ENCODE assay signal across 23 cellular contexts in genomic region chr1:180886338-180886737, GRCh38. TPM values are rescaled to one million over a fixed set of nuclear protein-coding genes. Genes with fewer than 3 reads are reported as not detected.
A peak's percentile ranks its signal among the peaks of the same experiment; 100 is the strongest.
DNase-seq lines count a peak whose midpoint lies in the region; ATAC-seq, FAIRE-seq and TF ChIP-seq lines count a peak whose summit lies in the region.
"Had no signal": no experiment of that assay in that cellular context is flagged by ENCODE, and none has a peak within 500 bp of the region (broad histone marks: within the 10 kb centered on the region; RNA-seq: fewer than 3 reads in every experiment).

No MANE protein-coding gene starts in this region.

- dilution Hi-C loops in IMR-90 (cut with HindIII; ENCODE audit: low sequenced_read_pairs, unreplicated experiment): no loop called here

- no peak overlapping the region for H2BK120ac ChIP-seq in IMR-90 (ENCODE audit: low read depth, low read length)

- H3K27ac Mint-ChIP-seq in activated naive CD8-positive, alpha-beta T cell: peak overlapping the region; percentile 9
- no peak overlapping the region for H3K27ac Mint-ChIP-seq in activated naive CD8-positive, alpha-beta T cell treated with anti-CD3 and anti-CD28 coated beads, Interleukin-2, amount 50 U/mL, for 24 hours
- H3K27ac Mint-ChIP-seq: B cell; CD8-positive, alpha-beta T cell had no signal

- no peaks in the 10 kb centered on the region for H3K79me2 ChIP-seq in K562 (ENCODE audit: control insufficient read depth, insufficient read depth, low read length)

- H3K4me2 ChIP-seq in IMR-90 (ENCODE audit: low read depth, low read length) (no peak overlapping the region), K562 (ENCODE audit: insufficient read depth, low read length) (no peak overlapping the region)
- H3K4me2 ChIP-seq: BLaER1 had no signal

- POLR2A ChIA-PET in IMR-90 (lab: Charles Lee; ENCODE audit: unreplicated experiment): no interaction called here
- POLR2A ChIA-PET in K562 (lab: Yijun Ruan, JAX): interaction anchor here (0.6 kb wide), 1 partner anchor 267 kb away, joined by 3 read pairs; no protein-coding TSS in a partner anchor

- FAIRE-seq in K562 (lab: Jason Lieb, UNC): no peak
- FAIRE-seq: A204.1, GM12891, H1 had no signal

- H3K9me3 Mint-ChIP-seq in activated naive CD8-positive, alpha-beta T cell (ENCODE audit: low read depth): no peaks in the 10 kb centered on the region
- no peaks in the 10 kb centered on the region for H3K9me3 Mint-ChIP-seq in activated naive CD8-positive, alpha-beta T cell treated with anti-CD3 and anti-CD28 coated beads, Interleukin-2, amount 50 U/mL, for 24 hours
- H3K9me3 Mint-ChIP-seq: CD4-positive, CD25-positive, alpha-beta regulatory T cell; CD8-positive, alpha-beta T cell had no signal

- no peaks in the 10 kb centered on the region for H3K79me1 ChIP-seq in IMR-90 (ENCODE audit: low read depth in 1 of 2, low read length in 2 of 2)

- no peak overlapping the region for H4K8ac ChIP-seq in IMR-90 (ENCODE audit: low read depth in 2 of 2, low read length in 2 of 2)

- CTCF ChIA-PET in IMR-90 (lab: Yijun Ruan, JAX) (interaction anchor here (0.7 kb wide), 1 partner anchor 266 kb away, joined by 3 read pairs; no protein-coding TSS in a partner anchor), K562 (lab: Yijun Ruan, JAX; ENCODE audit: low intra/inter-chr PET ratio) (interaction anchor here (1.4 kb wide), 1 partner anchor 255 kb away, joined by 3 read pairs; no protein-coding TSS in a partner anchor)

- no peak overlapping the region for H2AK9ac ChIP-seq in IMR-90 (replicated peaks; ENCODE audit: low read depth, low read length, poor library complexity)

- peaks cover 4% of the 10 kb centered on the region for H3K4me1 ChIP-seq in IMR-90 (ENCODE audit: control insufficient read depth, insufficient read depth, low read length)
- peaks cover 0 to 3% of the 10 kb centered on the region in 2 experiments; a peak in 1 of 5 replicates for H3K4me1 ChIP-seq in K562 (replicated peaks in 1 of 2; ENCODE audit: control insufficient read depth in 2 of 2, insufficient read depth in 2 of 2, low read length in 2 of 2)

- H3K4me3 ChIP-seq in IMR-90 (ENCODE audit: insufficient read depth, low read depth, low read length) (no peak overlapping the region), K562 (no peak overlapping the region)
- H3K4me3 ChIP-seq: BLaER1, GM23248 had no signal

- H3K9me1 ChIP-seq in IMR-90 (ENCODE audit: insufficient read depth, low read length): peaks cover 3% of the 10 kb centered on the region; the same call in 1 of the 2 replicates
- no peaks in the 10 kb centered on the region for H3K9me1 ChIP-seq in K562 (ENCODE audit: control insufficient read depth, insufficient read depth, low read length)

- H2AFZ ChIP-seq in IMR-90 (replicated peaks; ENCODE audit: low read length, poor library complexity) (no peak overlapping the region), K562 (ENCODE audit: low read depth, low read length) (no peak overlapping the region)
- H2AFZ ChIP-seq: GM23248 had no signal

- no peak overlapping the region for H3K9ac ChIP-seq in IMR-90 (ENCODE audit: low read depth, low read length)
- no peak overlapping the region for H3K9ac ChIP-seq in K562 (ENCODE audit: insufficient read depth in 1 of 2, low read depth in 2 of 2, low read length in 2 of 2)
- H3K9ac ChIP-seq: BLaER1, GM23248 had no signal

- H2AK5ac ChIP-seq in IMR-90 (ENCODE audit: low read depth, low read length): no peak overlapping the region

- no peak overlapping the region for H4K91ac ChIP-seq in IMR-90 (ENCODE audit: insufficient read depth, low read depth, low read length)

- in situ Hi-C loops in IMR-90 (cut with MboI; ENCODE audit: low sequenced_read_pairs) (no loop called here), K562 (cut with MboI) (no loop called here)

- no peak overlapping the region for H3K4me3 Mint-ChIP-seq in activated naive CD8-positive, alpha-beta T cell
- H3K4me3 Mint-ChIP-seq in activated naive CD8-positive, alpha-beta T cell treated with anti-CD3 and anti-CD28 coated beads, Interleukin-2, amount 50 U/mL, for 24 hours: no peak overlapping the region
- H3K4me3 Mint-ChIP-seq: B cell; CD4-positive, CD25-positive, alpha-beta regulatory T cell; CD8-positive, alpha-beta T cell had no signal

- no peaks in the 10 kb centered on the region for H3K27me3 ChIP-seq in IMR-90 (ENCODE audit: control insufficient read depth, insufficient read depth, low read length)
- H3K27me3 ChIP-seq in K562 (ENCODE audit: control insufficient read depth in 2 of 2, insufficient read depth in 2 of 2, low read length in 2 of 2): no peaks in the 10 kb centered on the region
- H3K27me3 ChIP-seq: BLaER1 had no signal

- no peak overlapping the region for H3K23ac ChIP-seq in IMR-90 (ENCODE audit: low read depth, low read length)

- no peak overlapping the region for H3K56ac ChIP-seq in IMR-90 (ENCODE audit: extremely low read depth, insufficient read depth, low read length)

- no peak overlapping the region for H2BK15ac ChIP-seq in IMR-90 (ENCODE audit: low read depth, low read length)

- no peaks in the 10 kb centered on the region for H3K9me3 ChIP-seq in IMR-90 (ENCODE audit: control insufficient read depth, insufficient read depth, low read length)
- no peaks in the 10 kb centered on the region for H3K9me3 ChIP-seq in K562 (replicated peaks; ENCODE audit: control insufficient read depth, insufficient read depth, low read depth, low read length)
- H3K9me3 ChIP-seq: BLaER1 had no signal

- TF ChIP-seq POLR2A in IMR-90 (IDR thresholded peaks at IDR 0.05; ENCODE audit: low read depth, low read length) (no peak), K562 (conservative IDR thresholded peaks at IDR 0.05) (no peak)

- no peak overlapping the region for H2BK5ac ChIP-seq in IMR-90 (ENCODE audit: low read depth, low read length, poor library complexity, severe bottlenecking)

- no peak overlapping the region for H3K18ac ChIP-seq in IMR-90 (ENCODE audit: low read depth, low read length)

- no peak overlapping the region for H4K5ac ChIP-seq in IMR-90 (ENCODE audit: low read depth, low read length)

- H3K14ac ChIP-seq in IMR-90 (replicated peaks; ENCODE audit: low read depth, low read length): no peak overlapping the region

- H3K27me3 Mint-ChIP-seq in activated naive CD8-positive, alpha-beta T cell: no peaks in the 10 kb centered on the region
- H3K27me3 Mint-ChIP-seq in activated naive CD8-positive, alpha-beta T cell treated with anti-CD3 and anti-CD28 coated beads, Interleukin-2, amount 50 U/mL, for 24 hours: no peaks in the 10 kb centered on the region
- H3K27me3 Mint-ChIP-seq: B cell; CD4-positive, CD25-positive, alpha-beta regulatory T cell had no signal

- H3K4ac ChIP-seq in IMR-90 (ENCODE audit: low read depth, low read length): no peak overlapping the region

- ATAC-seq in activated naive CD8-positive, alpha-beta T cell treated with anti-CD3 and anti-CD28 coated beads, Interleukin-2, amount 50 U/mL, for 24 hours: no peak
- no peak for ATAC-seq in IMR-90 (ENCODE audit: low read depth)
- ATAC-seq in K562: no peak
- no peak for ATAC-seq in stimulated activated naive CD8-positive, alpha-beta T cell treated with anti-CD3 and anti-CD28 coated beads, Interleukin-15, Interleukin-2, amounts not matched to agents 100 U/mL and 50 U/mL, for 24 hours
- ATAC-seq: CD8-positive, alpha-beta T cell; HCT116 had no signal

- TF ChIP-seq CTCF in IMR-90 (conservative IDR thresholded peaks at IDR 0.05; ENCODE audit: low read depth, low read length): no peak
- no peak for TF ChIP-seq CTCF in K562 (IDR thresholded peaks at IDR 0.05 in 2 of 3, conservative IDR thresholded peaks at IDR 0.05 in 1 of 3; ENCODE audit: insufficient read depth in 2 of 3, low read depth in 1 of 3, low read length in 3 of 3)

- H4K20me1 ChIP-seq in IMR-90 (ENCODE audit: insufficient read depth, low read length) (no peaks in the 10 kb centered on the region), K562 (replicated peaks; ENCODE audit: control insufficient read depth, insufficient read depth, low read length) (no peaks in the 10 kb centered on the region)
- H4K20me1 ChIP-seq: BLaER1 had no signal

- no CpG with 5 or more reads among the region's 2 CpGs for WGBS in IMR-90 (ENCODE audit: extremely low coverage in 2 of 2, insufficient read length in 1 of 2), 2 experiments
- 86% methylated on average over 2 of the region's 2 CpGs for WGBS in K562 (ENCODE audit: insufficient coverage, low coverage, missing lambda C conversion rate)

- H3K36me3 Mint-ChIP-seq in activated naive CD8-positive, alpha-beta T cell: peaks cover 13% of the 10 kb centered on the region
- H3K36me3 Mint-ChIP-seq in activated naive CD8-positive, alpha-beta T cell treated with anti-CD3 and anti-CD28 coated beads, Interleukin-2, amount 50 U/mL, for 24 hours (ENCODE audit: low read depth): peaks cover 7% of the 10 kb centered on the region

- no peak for TF ChIP-seq EP300 in K562 (IDR thresholded peaks at IDR 0.05; ENCODE audit: low read length)

- no peaks in the 10 kb centered on the region for H3K4me1 Mint-ChIP-seq in activated naive CD8-positive, alpha-beta T cell (ENCODE audit: low read depth)
- H3K4me1 Mint-ChIP-seq in activated naive CD8-positive, alpha-beta T cell treated with anti-CD3 and anti-CD28 coated beads, Interleukin-2, amount 50 U/mL, for 24 hours: peaks cover 3% of the 10 kb centered on the region

- no peak overlapping the region for H2BK20ac ChIP-seq in IMR-90 (ENCODE audit: low read depth, low read length)

- TF ChIP-seq RAD21 in IMR-90 (IDR thresholded peaks at IDR 0.05; ENCODE audit: low read length) (no peak), K562 (CRISPR knock-in tag; conservative IDR thresholded peaks at IDR 0.05 in 1 of 2, IDR thresholded peaks at IDR 0.05 in 1 of 2) (no peak)

- no TSS peak for BruUV-seq in IMR-90 (replicated peaks; lab: Mats Ljungman, UMichigan)
- BruUV-seq in K562 (replicated peaks; lab: Mats Ljungman, UMichigan): no TSS peak

- H3K27ac ChIP-seq in IMR-90 (ENCODE audit: insufficient read depth, low read length) (no peak overlapping the region), K562 (ENCODE audit: extremely low read depth, low read depth, low read length) (no peak overlapping the region)
- H3K27ac ChIP-seq: 22Rv1, BLaER1, C4-2B, GM23248 had no signal

- intact Hi-C loops in IMR-90 (cut with micrococcal nuclease): no loop called here
- intact Hi-C loops in K562 (cut with micrococcal nuclease): no loop called here

- no peak for DNase-seq in activated naive CD8-positive, alpha-beta T cell treated with anti-CD3 and anti-CD28 coated beads, Interleukin-2, amount 50 U/mL, for 24 hours
- DNase-seq in IMR-90: no peak
- no peak for DNase-seq in K562 (ENCODE audit: extremely low read depth in 1 of 4, low spot score in 3 of 4)
- peak; percentile 31 for DNase-seq in superior temporal gyrus (ENCODE audit: extremely low spot score)
- no peak for DNase-seq in stimulated activated naive CD8-positive, alpha-beta T cell treated with anti-CD3 and anti-CD28 coated beads, Interleukin-15, Interleukin-2, amounts not matched to agents 100 U/mL and 50 U/mL, for 24 hours
- no peak for DNase-seq in anterior cingulate cortex (lab: John Stamatoyannopoulos, UW)
- no peak for DNase-seq in NCI-H1105 treated with DMSO at 0.1 percent for 48 hours (lab: John Stamatoyannopoulos, UW)
- DNase-seq: CD4-positive, CD25-positive, alpha-beta regulatory T cell; CD8-positive, alpha-beta T cell; DMS53; DMS79 treated with DMSO at 0.1 percent for 48 hours; GF-D8; GM23248; H7 had no signal

- H3K36me3 ChIP-seq in IMR-90 (ENCODE audit: control insufficient read depth, insufficient read depth, low read length) (peaks cover 1% of the 10 kb centered on the region; the same call in 1 of the 2 replicates), K562 (ENCODE audit: control insufficient read depth, insufficient read depth, low read length) (peaks cover 32% of the 10 kb centered on the region)

RNA-seq across cellular contexts. Expression of gene KIAA1614, which starts 26.4 kb away (rescaled TPM):
- total RNA-seq in IMR-90 (2012; rRNA removed) (1.7 and 1.8 TPM in 2 replicates), K562 (2014; rRNA removed) (0.29 and 1.1 TPM in 2 replicates), K562 (2014; rRNA removed; fragmentation: Illumina TruSeq; extraction: Trizol) (0.03 and 0.04 TPM in 2 replicates), K562 (2015; rRNA removed; fragmentation: Illumina TruSeq; extraction: Trizol) (0.14 and 0.57 TPM in 2 replicates), K562 (2021) (0.16 and 0.36 TPM in 2 replicates)
- polyA plus RNA-seq in IMR-90 (2012; rRNA removed) (3.0 and 3.5 TPM in 2 replicates), K562 (2011; rRNA removed) (0.01 and 0.11 TPM in 2 replicates), K562 (2014; fragmentation: Illumina TruSeq; extraction: Trizol) (0.07 and 0.15 TPM in 2 replicates), K562 (2014; fragmentation: Nextera tagmentation; extraction: Ambion mirVana) (under 1 TPM in 1 of 2 experiments, not detected in 1; 0.18 TPM), K562 (2014; rRNA removed) (0.17 and 0.36 TPM in 2 replicates)
- 2.5 and 4.1 TPM in 2 replicates for polyA plus RNA-seq in IMR-90 (2012; cell fraction: cytosol; rRNA removed)
- polyA plus RNA-seq in IMR-90 (2012; cell fraction: nucleus; rRNA removed; ENCODE audit: low replicate concordance): 4.3 and 9.2 TPM in 2 replicates
- 0.35 and 0.56 TPM in 2 replicates for total RNA-seq in K562 (2011; cell fraction: chromatin; rRNA removed; ENCODE audit: low replicate concordance)
- total RNA-seq in K562 (2011; cell fraction: nucleolus; rRNA removed): 0.17 and 0.39 TPM in 2 replicates
- total RNA-seq in K562 (2011; cell fraction: nucleoplasm; rRNA removed): 0.15 and 0.37 TPM in 2 replicates
- polyA plus RNA-seq in K562 (2011; cell fraction: cytosol; rRNA removed): 0.01 and 0.03 TPM in 2 replicates
- polyA plus RNA-seq in K562 (2011; cell fraction: nucleus; rRNA removed): 0.13 and 0.20 TPM in 2 replicates
- 0.51 and 0.85 TPM in 2 replicates for polyA plus RNA-seq in K562 (2012)
- 0.04 and 0.06 TPM in 2 replicates for polyA minus RNA-seq in K562 (2011; rRNA and poly(A)+ RNA removed)
- not detected in 2 replicates for polyA minus RNA-seq in K562 (2011; cell fraction: cytosol; rRNA and poly(A)+ RNA removed)
- 0.11 and 0.13 TPM in 2 replicates for polyA minus RNA-seq in K562 (2011; cell fraction: nucleus; rRNA and poly(A)+ RNA removed)
